Comparison of ENCODE assay signal across 23 cellular contexts in the genomic region with DNA sequence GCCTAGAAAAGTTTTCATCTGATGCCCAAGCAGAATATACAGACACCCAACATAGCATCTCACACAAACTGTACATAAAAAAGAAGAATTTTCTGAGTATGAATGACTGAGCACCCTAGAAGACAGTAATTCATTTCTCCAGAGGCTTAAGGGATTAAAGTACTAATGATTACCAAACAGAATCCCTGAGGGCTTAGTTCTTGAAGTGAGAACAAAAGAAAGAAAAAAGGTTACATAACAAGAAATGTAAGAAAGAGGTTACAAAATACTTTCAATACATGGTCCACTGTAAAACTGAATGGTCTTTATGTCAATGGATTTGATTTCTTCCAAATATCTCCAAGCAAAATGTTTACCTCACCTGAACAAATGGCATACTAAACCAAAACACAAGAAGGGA.
"Had no signal": no experiment of that assay in that cellular context is flagged by ENCODE, and none has a peak within 500 bp of the region (broad histone marks: within the 10 kb centered on the region; RNA-seq: fewer than 3 reads in every experiment).

No MANE protein-coding gene starts in this region.

- H3K4me3 Mint-ChIP-seq: activated B cell treated with CpG ODN at 0.5 μM for 24 hours; activated naive CD8-positive, alpha-beta T cell treated with anti-CD3 and anti-CD28 coated beads, Interleukin-2, amount 10 ng/mL, durations not matched to agents 7 days and 5 days; natural killer cell; T-helper 1 cell treated with Interleukin-12 subunit alpha and Interleukin-12 subunit beta and Interleukin-4 antibody, amounts not matched to agents 30 μg/mL and 1 μg/mL, for 36 hours had no signal

- H3K27me3 Mint-ChIP-seq: activated B cell treated with CpG ODN at 0.5 μM for 24 hours; activated naive CD8-positive, alpha-beta T cell treated with anti-CD3 and anti-CD28 coated beads, Interleukin-2, amount 10 ng/mL, durations not matched to agents 7 days and 5 days; progenitor cell of endocrine pancreas had no signal

- H3K4me3 ChIP-seq: ascending aorta, cardiac muscle cell, heart left ventricle, mucosa of descending colon, sigmoid colon, testis, upper lobe of right lung had no signal

- H3K9me3 Mint-ChIP-seq: activated B cell treated with CpG ODN at 0.5 μM for 24 hours; activated naive CD8-positive, alpha-beta T cell treated with anti-CD3 and anti-CD28 coated beads, Interleukin-2, amount 10 ng/mL, durations not matched to agents 7 days and 5 days; activated T-helper 2 cell treated with anti-CD3 and anti-CD28 coated beads, Interferon-gamma antibody, Interleukin-2, Interleukin-4, amounts not matched to agents 10 μg/mL and 5 μg/mL and 100 μg/mL, durations not matched to agents 14 hours and 24 hours and 36 hours; natural killer cell; T-helper 1 cell treated with Interleukin-12 subunit alpha and Interleukin-12 subunit beta and Interleukin-4 antibody, amounts not matched to agents 30 μg/mL and 1 μg/mL, for 36 hours had no signal

- FAIRE-seq: colon, endothelial cell of umbilical vein, frontal cortex, islet of Langerhans had no signal

- H3K4me1 Mint-ChIP-seq: activated B cell treated with CpG ODN at 0.5 μM for 24 hours; activated naive CD8-positive, alpha-beta T cell treated with anti-CD3 and anti-CD28 coated beads, Interleukin-2, amount 10 ng/mL, durations not matched to agents 7 days and 5 days; natural killer cell had no signal

- ATAC-seq: heart left ventricle; left lobe of liver; mucosa of descending colon; natural killer cell; stimulated activated naive CD8-positive, alpha-beta T cell treated with anti-CD3 and anti-CD28 coated beads, Interleukin-15, Interleukin-2, amounts not matched to agents 100 U/mL and 50 U/mL, for 24 hours; upper lobe of right lung had no signal

- H3K27ac Mint-ChIP-seq: activated B cell treated with CpG ODN at 0.5 μM for 24 hours; activated naive CD8-positive, alpha-beta T cell treated with anti-CD3 and anti-CD28 coated beads, Interleukin-2, amount 10 ng/mL, durations not matched to agents 7 days and 5 days; natural killer cell; progenitor cell of endocrine pancreas had no signal

- DNase-seq: activated B cell treated with CpG ODN at 0.5 μM for 24 hours; activated CD4-positive, alpha-beta T cell treated with anti-CD3 and anti-CD28 coated beads, Interleukin-2, amount 50 U/mL, for 4 hours; activated naive CD8-positive, alpha-beta T cell treated with anti-CD3 and anti-CD28 coated beads, Interleukin-2, amount 10 ng/mL, durations not matched to agents 7 days and 5 days; effector CD4-positive, alpha-beta T cell; heart left ventricle; mammary epithelial cell; mucosa of descending colon; natural killer cell; nucleus accumbens; sigmoid colon; stimulated activated naive CD8-positive, alpha-beta T cell treated with anti-CD3 and anti-CD28 coated beads, Interleukin-15, Interleukin-2, amounts not matched to agents 100 U/mL and 50 U/mL, for 24 hours; testis; upper lobe of right lung had no signal
